In the genomic region with DNA sequence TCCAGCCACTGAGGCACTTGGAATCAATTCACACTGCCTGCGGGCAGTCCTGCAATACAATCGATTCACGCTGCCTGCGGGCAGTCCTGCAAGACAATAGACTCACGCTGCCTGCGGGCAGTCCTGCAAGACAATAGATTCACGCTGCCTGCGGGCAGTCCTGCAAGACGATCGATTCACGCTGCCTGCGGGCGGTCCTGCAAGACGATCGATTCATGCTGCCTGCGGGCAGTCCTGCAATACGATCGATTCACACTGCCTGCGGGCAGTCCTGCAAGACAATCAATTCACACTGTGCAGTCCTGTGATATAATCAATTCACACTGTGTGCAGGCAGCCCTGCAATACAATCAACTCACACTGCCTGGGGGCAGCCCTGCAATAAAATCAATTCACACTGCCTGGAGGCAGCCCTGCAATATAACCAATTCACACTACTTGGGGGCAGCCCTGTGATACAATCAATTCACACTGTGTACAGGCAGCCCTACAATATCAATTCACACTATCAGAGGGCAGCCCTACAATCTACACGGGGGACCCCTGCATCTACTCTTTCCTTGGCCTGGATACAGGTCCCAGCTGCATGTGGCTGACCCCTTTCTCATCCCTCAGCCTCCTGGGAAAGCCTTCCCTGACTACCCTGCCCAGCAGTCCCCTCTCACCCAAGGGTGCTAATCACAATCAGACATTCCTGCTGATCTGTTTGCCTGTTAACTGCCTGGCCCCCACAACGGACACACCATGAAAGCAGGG, we compare ENCODE assay signal across 21 cellular contexts.
"Had no signal": no experiment of that assay in that cellular context is flagged by ENCODE, and none has a peak within 500 bp of the region (broad histone marks: within the 10 kb centered on the region; RNA-seq: fewer than 3 reads in every experiment).

No MANE protein-coding gene starts in this region.

- H3K27ac ChIP-seq: coronary artery, esophagus muscularis mucosa, gastroesophageal sphincter, heart left ventricle, left ventricle myocardium inferior, testis, upper lobe of left lung had no signal

- ATAC-seq: activated CD8-positive, alpha-beta T cell treated with anti-CD3 and anti-CD28 coated beads for 36 hours; activated T-cell treated with anti-CD3 and anti-CD28 coated beads, Interleukin-2, amount 50 U/mL, for 4 hours; gastroesophageal sphincter; heart left ventricle; T-cell had no signal

- H3K27me3 ChIP-seq: esophagus muscularis mucosa, gastroesophageal sphincter, heart left ventricle, testis, upper lobe of left lung had no signal

- H3K9me3 ChIP-seq: esophagus muscularis mucosa, gastroesophageal sphincter, heart left ventricle, left ventricle myocardium inferior, testis, upper lobe of left lung had no signal

- H3K27me3 Mint-ChIP-seq: activated B cell treated with CpG ODN at 0.5 μM for 24 hours; activated CD8-positive, alpha-beta T cell treated with anti-CD3 and anti-CD28 coated beads for 36 hours; brain; progenitor cell of endocrine pancreas; T-cell had no signal

- H3K27ac Mint-ChIP-seq: activated B cell treated with CpG ODN at 0.5 μM for 24 hours; activated CD8-positive, alpha-beta T cell treated with anti-CD3 and anti-CD28 coated beads for 36 hours; activated naive CD4-positive, alpha-beta T cell treated with anti-CD3 and anti-CD28 coated beads for 36 hours; nephron progenitor cell; T-cell had no signal

- DNase-seq: activated B cell treated with CpG ODN at 0.5 μM for 24 hours; activated CD4-positive, alpha-beta T cell treated with anti-CD3 and anti-CD28 coated beads for 4 hours; activated CD8-positive, alpha-beta T cell treated with anti-CD3 and anti-CD28 coated beads for 36 hours; activated naive CD4-positive, alpha-beta T cell treated with anti-CD3 and anti-CD28 coated beads for 36 hours; activated T-cell treated with anti-CD3 and anti-CD28 coated beads, Interleukin-2, amount 50 U/mL, for 4 hours; central memory CD4-positive, alpha-beta T cell; effector CD4-positive, alpha-beta T cell; left ventricle myocardium inferior; nephron progenitor cell; occipital lobe; stimulated activated CD4-positive, alpha-beta T cell treated with anti-CD3 and anti-CD28 coated beads, Interleukin-2, amount 100 ng/mL, for 48 hours; T-cell had no signal

- H3K36me3 ChIP-seq: left ventricle myocardium inferior had no signal

- FAIRE-seq: endothelial cell of umbilical vein had no signal

- H3K4me3 Mint-ChIP-seq: activated B cell treated with CpG ODN at 0.5 μM for 24 hours; activated CD8-positive, alpha-beta T cell treated with anti-CD3 and anti-CD28 coated beads for 36 hours; activated naive CD4-positive, alpha-beta T cell treated with anti-CD3 and anti-CD28 coated beads for 36 hours; activated T-cell treated with anti-CD3 and anti-CD28 coated beads, Interleukin-2, amount 50 U/mL, for 4 hours; brain; nephron progenitor cell; T-cell had no signal

- H3K4me1 ChIP-seq: testis had no signal

- H3K9me3 Mint-ChIP-seq: activated B cell treated with CpG ODN at 0.5 μM for 24 hours; activated CD8-positive, alpha-beta T cell treated with anti-CD3 and anti-CD28 coated beads for 36 hours; activated naive CD4-positive, alpha-beta T cell treated with anti-CD3 and anti-CD28 coated beads for 36 hours; activated T-cell treated with anti-CD3 and anti-CD28 coated beads, Interleukin-2, amount 50 U/mL, for 4 hours; brain; nephron progenitor cell; T-cell had no signal

- H3K4me3 ChIP-seq: coronary artery, esophagus muscularis mucosa, gastroesophageal sphincter, heart left ventricle, left ventricle myocardium inferior, testis, upper lobe of left lung had no signal
